1 cellular context compared by ENCODE assay signal in the genomic region with DNA sequence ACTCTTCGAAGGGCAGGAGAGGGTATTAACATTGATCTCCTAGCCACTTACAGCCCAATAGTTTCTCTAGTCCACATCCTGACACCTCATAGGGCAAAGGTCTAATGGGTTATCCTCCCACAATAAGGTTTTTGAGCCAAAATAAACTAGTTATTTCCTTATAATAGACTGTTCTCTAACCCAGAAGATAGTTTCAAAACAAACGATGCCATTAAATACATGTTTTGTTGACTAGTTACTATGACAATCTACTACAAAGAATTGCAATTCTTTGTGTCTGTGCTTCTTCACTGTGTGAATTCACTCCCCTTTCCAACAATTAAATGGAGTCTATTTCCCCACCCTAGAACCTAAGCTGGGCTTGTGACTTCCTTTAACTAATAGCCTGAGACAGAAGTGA.
TF ChIP-seq lines count a peak whose summit lies in the region.

No MANE protein-coding gene starts in this region.

TF ChIP-seq in HepG2, 621 proteins besides CTCF, POLR2A, EP300 and RAD21:
- TF ChIP-seq ZNF251 (CRISPR knock-in tag; IDR thresholded peaks at IDR 0.05) (no peak), ZC3H4 (CRISPR knock-in tag; IDR thresholded peaks at IDR 0.05; ENCODE audit: borderline replicate concordance) (no peak), HHEX (CRISPR knock-in tag; IDR thresholded peaks at IDR 0.05) (0 out of 2 replicates have a peak, but pooled peaks have one; percentile 9)
